21 cellular contexts compared by ENCODE assay signal in genomic region chr7:45943986-45944385, GRCh38. TPM values are rescaled to one million over a fixed set of nuclear protein-coding genes. Genes with fewer than 3 reads are reported as not detected.
"Had no signal": no experiment of that assay in that cellular context is flagged by ENCODE, and none has a peak within 500 bp of the region (broad histone marks: within the 10 kb centered on the region; RNA-seq: fewer than 3 reads in every experiment).

No MANE protein-coding gene starts in this region.

- H3K27ac ChIP-seq: adrenal gland, tibial nerve, uterus had no signal

- H3K4me1 ChIP-seq: adrenal gland, tibial nerve, uterus had no signal

- FAIRE-seq: bronchial epithelial cell, frontal cortex had no signal

- H3K4me1 Mint-ChIP-seq: neural crest cell had no signal

- H3K27me3 Mint-ChIP-seq: progenitor cell of endocrine pancreas had no signal

- H3K4me3 ChIP-seq: adrenal gland, tibial nerve, uterus had no signal

- H3K27ac Mint-ChIP-seq: activated naive CD4-positive, alpha-beta T cell treated with anti-CD3 and anti-CD28 coated beads, Interleukin-2, amount 50 U/mL, for 72 hours; progenitor cell of endocrine pancreas had no signal

- DNase-seq: activated CD4-positive, alpha-beta T cell treated with anti-CD3 and anti-CD28 coated beads, Interleukin-2, amount 50 U/mL, for 4 hours; activated gamma-delta T cell treated with Interleukin-2 at 50 U/mL for 16 hours; cerebellar nuclear complex; effector CD4-positive, alpha-beta T cell; head of caudate nucleus; left ventricle myocardium superior; stimulated activated CD4-positive, alpha-beta T cell treated with anti-CD3 and anti-CD28 coated beads, Interleukin-2, amount 100 ng/mL, for 24 hours; stimulated activated naive CD4-positive, alpha-beta T cell treated with Interleukin-2 at 50 U/mL for 16 hours; substantia nigra; T-helper 1 cell; T1000; uterus had no signal

- H3K4me3 Mint-ChIP-seq: neural crest cell had no signal

- ATAC-seq: activated CD4-positive, CD25-positive, alpha-beta regulatory T cell treated with anti-CD3 and anti-CD28 coated beads, Interleukin-2, amount 50 U/mL, for 24 hours; activated naive CD4-positive, alpha-beta T cell treated with anti-CD3 and anti-CD28 coated beads, Interleukin-2, amount 50 U/mL, for 72 hours; esophagus mucosa; left ventricle myocardium superior had no signal

- H3K36me3 ChIP-seq: adrenal gland, tibial nerve, uterus had no signal

- H3K9me3 ChIP-seq: adrenal gland, tibial nerve, uterus had no signal

- H3K27me3 ChIP-seq: adrenal gland, tibial nerve, uterus had no signal

RNA-seq across cellular contexts. Expression of gene IGFBP1, which starts 55.7 kb away (rescaled TPM):
- total RNA-seq: activated naive CD4-positive, alpha-beta T cell treated with anti-CD3 and anti-CD28 coated beads, Interleukin-2, amount 50 U/mL, for 72 hours; esophagus mucosa; frontal cortex; left ventricle myocardium superior; neural crest cell; tibial nerve had no signal
